Comparison of ENCODE assay signal across 14 cellular contexts in genomic region chr1:37875833-37876232, GRCh38. TPM values are rescaled to one million over a fixed set of nuclear protein-coding genes. Genes with fewer than 3 reads are reported as not detected.
DNase-seq lines count a peak whose midpoint lies in the region; TF ChIP-seq lines count a peak whose summit lies in the region.
"Had no signal": no experiment of that assay in that cellular context is flagged by ENCODE, and none has a peak within 500 bp of the region (broad histone marks: within the 10 kb centered on the region; RNA-seq: fewer than 3 reads in every experiment).

No MANE protein-coding gene starts in this region.

- no peak overlapping the region for H3K27ac ChIP-seq in osteoblast (ENCODE audit: low read depth, low read length)
- H3K27ac ChIP-seq: esophagus squamous epithelium, KMS-11 had no signal

- H3K4me2 ChIP-seq in osteoblast (ENCODE audit: insufficient read depth, low read length), result no peak overlapping the region
- H3K4me2 ChIP-seq: KMS-11 had no signal

- H3K79me2 ChIP-seq in osteoblast (ENCODE audit: insufficient read depth, low read length), result no peaks in the 10 kb centered on the region

- H3K4me1 ChIP-seq in osteoblast (ENCODE audit: insufficient read depth, low read length), result no peaks in the 10 kb centered on the region

- peak; percentile 24 for DNase-seq in NCI-H2227 treated with DMSO at 0.1 percent for 48 hours (lab: John Stamatoyannopoulos, UW)
- no peak for DNase-seq in NCI-H2227 (lab: John Stamatoyannopoulos, UW; ENCODE audit: unreplicated experiment)
- DNase-seq in NB4 (ENCODE audit: low read depth), result peak; percentile 34
- DNase-seq in chondrocyte (ENCODE audit: low spot score), result no peak
- DNase-seq in osteoblast (ENCODE audit: insufficient read length, low spot score, missing footprints), result no peak
- DNase-seq in T-helper 2 cell treated with Interferon-gamma antibody and Interleukin-4, amounts not matched to agents 5 μg/mL and 100 μg/mL, for 36 hours (ENCODE audit: low spot score), result no peak
- no peak for DNase-seq in C1 segment of cervical spinal cord (lab: John Stamatoyannopoulos, UW)
- DNase-seq in NCI-H69 (lab: John Stamatoyannopoulos, UW), result no peak
- DNase-seq: activated CD8-positive, alpha-beta memory T cell treated with anti-CD3 and anti-CD28 coated beads, Interleukin-2, amount 50 U/mL, for 48 hours; esophagus squamous epithelium; left cardiac atrium; NCI-H526 treated with DMSO at 0.1 percent for 48 hours; nephron progenitor cell had no signal

- no peak overlapping the region for H3K27ac Mint-ChIP-seq in chondrocyte (ENCODE audit: unreplicated experiment)
- H3K27ac Mint-ChIP-seq in T-helper 2 cell treated with Interferon-gamma antibody and Interleukin-4, amounts not matched to agents 5 μg/mL and 100 μg/mL, for 36 hours, result no peak overlapping the region

- no peaks in the 10 kb centered on the region for H3K9me3 Mint-ChIP-seq in chondrocyte (ENCODE audit: low read depth)
- H3K9me3 Mint-ChIP-seq in T-helper 2 cell treated with Interferon-gamma antibody and Interleukin-4, amounts not matched to agents 5 μg/mL and 100 μg/mL, for 36 hours, result no peaks in the 10 kb centered on the region
- H3K9me3 Mint-ChIP-seq: nephron progenitor cell had no signal

- H3K9me3 ChIP-seq in osteoblast (ENCODE audit: low read depth, low read length), result no peaks in the 10 kb centered on the region
- H3K9me3 ChIP-seq: esophagus squamous epithelium had no signal

- no peak overlapping the region for H3K4me3 ChIP-seq in NB4 (ENCODE audit: low read depth, low read length)
- no peak overlapping the region for H3K4me3 ChIP-seq in osteoblast (ENCODE audit: insufficient read depth, low read length)
- H3K4me3 ChIP-seq: esophagus squamous epithelium had no signal

- no peak overlapping the region for H2AFZ ChIP-seq in osteoblast (ENCODE audit: low read length)

- H4K20me1 ChIP-seq in osteoblast (ENCODE audit: insufficient read depth, low read length), result no peaks in the 10 kb centered on the region

- no peak overlapping the region for H3K4me3 Mint-ChIP-seq in chondrocyte (ENCODE audit: unreplicated experiment)
- no peak overlapping the region for H3K4me3 Mint-ChIP-seq in T-helper 2 cell treated with Interferon-gamma antibody and Interleukin-4, amounts not matched to agents 5 μg/mL and 100 μg/mL, for 36 hours
- H3K4me3 Mint-ChIP-seq: nephron progenitor cell had no signal

- peak; percentile 26 for TF ChIP-seq CTCF in NB4 (IDR thresholded peaks at IDR 0.05; ENCODE audit: low read depth, low read length)
- peak; percentile 62 for TF ChIP-seq CTCF in chondrocyte (IDR thresholded peaks at IDR 0.05)
- TF ChIP-seq CTCF in osteoblast (IDR thresholded peaks at IDR 0.05; ENCODE audit: extremely low read depth, low read depth, low read length), result peak; percentile 35

- TF ChIP-seq POLR2A in NB4 (IDR thresholded peaks at IDR 0.05; ENCODE audit: extremely low read depth, insufficient read length), result no peak

- H3K27me3 ChIP-seq in osteoblast (ENCODE audit: insufficient read depth, low read length), result no peaks in the 10 kb centered on the region
- H3K27me3 ChIP-seq: esophagus squamous epithelium had no signal

- no peaks in the 10 kb centered on the region for H3K27me3 Mint-ChIP-seq in chondrocyte (ENCODE audit: low read depth)
- H3K27me3 Mint-ChIP-seq in T-helper 2 cell treated with Interferon-gamma antibody and Interleukin-4, amounts not matched to agents 5 μg/mL and 100 μg/mL, for 36 hours (ENCODE audit: low read depth), result no peaks in the 10 kb centered on the region

- peaks cover 54% of the 10 kb centered on the region for H3K36me3 ChIP-seq in osteoblast (ENCODE audit: insufficient read depth, low read length)

- peaks cover 38% of the 10 kb centered on the region for H3K36me3 Mint-ChIP-seq in chondrocyte (ENCODE audit: low read depth)
- H3K36me3 Mint-ChIP-seq in T-helper 2 cell treated with Interferon-gamma antibody and Interleukin-4, amounts not matched to agents 5 μg/mL and 100 μg/mL, for 36 hours (ENCODE audit: low read depth), result peaks cover 35% of the 10 kb centered on the region

- no peaks in the 10 kb centered on the region for H3K4me1 Mint-ChIP-seq in chondrocyte (ENCODE audit: low read depth)
- no peaks in the 10 kb centered on the region for H3K4me1 Mint-ChIP-seq in T-helper 2 cell treated with Interferon-gamma antibody and Interleukin-4, amounts not matched to agents 5 μg/mL and 100 μg/mL, for 36 hours (ENCODE audit: low read depth)
- H3K4me1 Mint-ChIP-seq: nephron progenitor cell had no signal

RNA-seq across cellular contexts. Expression of gene MTF1, which starts 16.4 kb away (rescaled TPM):
- total RNA-seq in chondrocyte (14.8 to 17.3 TPM (median 17.2 TPM) in 3 replicates), osteoblast (4.1 and 4.3 TPM in 2 replicates)

Comparison
In these comparisons a context has a peak if more than half of its experiments do, and no peak if none do; other contexts are left out.
1. DNase-seq: peak in NCI-H2227 treated with DMSO at 0.1 percent for 48 hours (single experiment) and NB4 (single experiment); none in NCI-H2227 (single experiment), chondrocyte (single experiment), osteoblast (single experiment), T-helper 2 cell treated with Interferon-gamma antibody and Interleukin-4, amounts not matched to agents 5 μg/mL and 100 μg/mL, for 36 hours (single experiment), C1 segment of cervical spinal cord (0 of 14) and NCI-H69 (single experiment).
2. Peak in every context shown above with its lines, with median percentiles within 50 percentile points of each other: CTCF ChIP-seq.